Comparison of ENCODE assay signal across 1 cellular context in the genomic region with DNA sequence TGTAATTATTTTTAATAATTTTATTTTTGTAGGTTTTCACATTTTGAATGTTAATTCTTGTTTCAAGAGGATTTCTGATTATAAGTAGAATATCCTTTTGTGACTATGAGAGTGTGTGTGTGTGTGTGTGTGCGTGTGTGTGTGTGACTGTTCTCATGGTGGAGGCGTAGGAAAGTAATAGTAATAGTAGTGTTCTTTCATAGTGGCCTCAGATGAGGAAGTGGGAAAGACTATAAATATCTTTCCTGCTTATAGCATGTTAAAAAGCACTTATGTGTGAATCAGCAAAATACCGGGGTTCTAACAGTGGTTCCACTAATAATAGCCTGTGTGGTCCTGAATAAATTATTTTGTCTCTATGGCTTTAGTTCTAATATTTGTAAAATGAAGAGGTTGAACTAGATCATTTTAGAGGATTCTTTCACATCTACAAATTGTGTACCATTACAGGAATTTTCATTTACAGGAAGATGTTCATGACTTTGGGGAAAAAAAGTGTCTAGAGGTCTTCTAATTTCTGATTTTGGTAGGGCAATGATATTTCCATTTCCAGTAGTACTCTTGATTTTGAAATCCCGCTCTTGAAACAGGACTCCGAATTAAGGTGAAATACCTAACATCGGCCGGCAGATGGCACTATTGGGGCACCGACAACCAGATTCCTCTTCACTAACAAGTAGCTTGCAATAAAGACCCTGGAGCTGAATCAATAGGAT.
A peak's percentile ranks its signal among the peaks of the same experiment; 100 is the strongest.
TF ChIP-seq lines count a peak whose summit lies in the region.

No MANE protein-coding gene starts in this region.

TF ChIP-seq in GM12878, 131 proteins besides CTCF, POLR2A, EP300 and RAD21 (continued from another document and continues in another):
- TF ChIP-seq, protein P1, sequence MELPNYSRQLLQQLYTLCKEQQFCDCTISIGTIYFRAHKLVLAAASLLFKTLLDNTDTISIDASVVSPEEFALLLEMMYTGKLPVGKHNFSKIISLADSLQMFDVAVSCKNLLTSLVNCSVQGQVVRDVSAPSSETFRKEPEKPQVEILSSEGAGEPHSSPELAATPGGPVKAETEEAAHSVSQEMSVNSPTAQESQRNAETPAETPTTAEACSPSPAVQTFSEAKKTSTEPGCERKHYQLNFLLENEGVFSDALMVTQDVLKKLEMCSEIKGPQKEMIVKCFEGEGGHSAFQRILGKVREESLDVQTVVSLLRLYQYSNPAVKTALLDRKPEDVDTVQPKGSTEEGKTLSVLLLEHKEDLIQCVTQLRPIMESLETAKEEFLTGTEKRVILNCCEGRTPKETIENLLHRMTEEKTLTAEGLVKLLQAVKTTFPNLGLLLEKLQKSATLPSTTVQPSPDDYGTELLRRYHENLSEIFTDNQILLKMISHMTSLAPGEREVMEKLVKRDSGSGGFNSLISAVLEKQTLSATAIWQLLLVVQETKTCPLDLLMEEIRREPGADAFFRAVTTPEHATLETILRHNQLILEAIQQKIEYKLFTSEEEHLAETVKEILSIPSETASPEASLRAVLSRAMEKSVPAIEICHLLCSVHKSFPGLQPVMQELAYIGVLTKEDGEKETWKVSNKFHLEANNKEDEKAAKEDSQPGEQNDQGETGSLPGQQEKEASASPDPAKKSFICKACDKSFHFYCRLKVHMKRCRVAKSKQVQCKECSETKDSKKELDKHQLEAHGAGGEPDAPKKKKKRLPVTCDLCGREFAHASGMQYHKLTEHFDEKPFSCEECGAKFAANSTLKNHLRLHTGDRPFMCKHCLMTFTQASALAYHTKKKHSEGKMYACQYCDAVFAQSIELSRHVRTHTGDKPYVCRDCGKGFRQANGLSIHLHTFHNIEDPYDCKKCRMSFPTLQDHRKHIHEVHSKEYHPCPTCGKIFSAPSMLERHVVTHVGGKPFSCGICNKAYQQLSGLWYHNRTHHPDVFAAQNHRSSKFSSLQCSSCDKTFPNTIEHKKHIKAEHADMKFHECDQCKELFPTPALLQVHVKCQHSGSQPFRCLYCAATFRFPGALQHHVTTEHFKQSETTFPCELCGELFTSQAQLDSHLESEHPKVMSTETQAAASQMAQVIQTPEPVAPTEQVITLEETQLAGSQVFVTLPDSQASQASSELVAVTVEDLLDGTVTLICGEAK (IDR thresholded peaks at IDR 0.05; ENCODE audit: borderline replicate concordance): no peak; the same call in 1 of the 2 replicates
- no peak for TF ChIP-seq ESRRA (IDR thresholded peaks at IDR 0.05; ENCODE audit: low read length)
- TF ChIP-seq, protein P2, sequence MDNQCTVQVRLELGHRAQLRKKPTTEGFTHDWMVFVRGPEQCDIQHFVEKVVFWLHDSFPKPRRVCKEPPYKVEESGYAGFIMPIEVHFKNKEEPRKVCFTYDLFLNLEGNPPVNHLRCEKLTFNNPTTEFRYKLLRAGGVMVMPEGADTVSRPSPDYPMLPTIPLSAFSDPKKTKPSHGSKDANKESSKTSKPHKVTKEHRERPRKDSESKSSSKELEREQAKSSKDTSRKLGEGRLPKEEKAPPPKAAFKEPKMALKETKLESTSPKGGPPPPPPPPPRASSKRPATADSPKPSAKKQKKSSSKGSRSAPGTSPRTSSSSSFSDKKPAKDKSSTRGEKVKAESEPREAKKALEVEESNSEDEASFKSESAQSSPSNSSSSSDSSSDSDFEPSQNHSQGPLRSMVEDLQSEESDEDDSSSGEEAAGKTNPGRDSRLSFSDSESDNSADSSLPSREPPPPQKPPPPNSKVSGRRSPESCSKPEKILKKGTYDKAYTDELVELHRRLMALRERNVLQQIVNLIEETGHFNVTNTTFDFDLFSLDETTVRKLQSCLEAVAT (IDR thresholded peaks at IDR 0.05): peak; percentile 40; the same call in 1 of the 2 replicates
- no peak; the same call in none of the 2 replicates for TF ChIP-seq PML (IDR thresholded peaks at IDR 0.05; ENCODE audit: low read length)
- TF ChIP-seq BCL11A (IDR thresholded peaks at IDR 0.05; ENCODE audit: low read depth, low read length): peak; percentile 87
- TF ChIP-seq TAF1 (IDR thresholded peaks at IDR 0.05; ENCODE audit: borderline replicate concordance, low read depth, low read length): no peak
- TF ChIP-seq, protein P3, sequence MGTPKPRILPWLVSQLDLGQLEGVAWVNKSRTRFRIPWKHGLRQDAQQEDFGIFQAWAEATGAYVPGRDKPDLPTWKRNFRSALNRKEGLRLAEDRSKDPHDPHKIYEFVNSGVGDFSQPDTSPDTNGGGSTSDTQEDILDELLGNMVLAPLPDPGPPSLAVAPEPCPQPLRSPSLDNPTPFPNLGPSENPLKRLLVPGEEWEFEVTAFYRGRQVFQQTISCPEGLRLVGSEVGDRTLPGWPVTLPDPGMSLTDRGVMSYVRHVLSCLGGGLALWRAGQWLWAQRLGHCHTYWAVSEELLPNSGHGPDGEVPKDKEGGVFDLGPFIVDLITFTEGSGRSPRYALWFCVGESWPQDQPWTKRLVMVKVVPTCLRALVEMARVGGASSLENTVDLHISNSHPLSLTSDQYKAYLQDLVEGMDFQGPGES (IDR thresholded peaks at IDR 0.05): no peak
- TF ChIP-seq SMAD1 (IDR thresholded peaks at IDR 0.05; ENCODE audit: low read depth, partially characterized antibody): no peak
- TF ChIP-seq, protein P4, sequence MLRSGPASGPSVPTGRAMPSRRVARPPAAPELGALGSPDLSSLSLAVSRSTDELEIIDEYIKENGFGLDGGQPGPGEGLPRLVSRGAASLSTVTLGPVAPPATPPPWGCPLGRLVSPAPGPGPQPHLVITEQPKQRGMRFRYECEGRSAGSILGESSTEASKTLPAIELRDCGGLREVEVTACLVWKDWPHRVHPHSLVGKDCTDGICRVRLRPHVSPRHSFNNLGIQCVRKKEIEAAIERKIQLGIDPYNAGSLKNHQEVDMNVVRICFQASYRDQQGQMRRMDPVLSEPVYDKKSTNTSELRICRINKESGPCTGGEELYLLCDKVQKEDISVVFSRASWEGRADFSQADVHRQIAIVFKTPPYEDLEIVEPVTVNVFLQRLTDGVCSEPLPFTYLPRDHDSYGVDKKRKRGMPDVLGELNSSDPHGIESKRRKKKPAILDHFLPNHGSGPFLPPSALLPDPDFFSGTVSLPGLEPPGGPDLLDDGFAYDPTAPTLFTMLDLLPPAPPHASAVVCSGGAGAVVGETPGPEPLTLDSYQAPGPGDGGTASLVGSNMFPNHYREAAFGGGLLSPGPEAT (IDR thresholded peaks at IDR 0.05; ENCODE audit: low read depth): peak; percentile 81
- TF ChIP-seq SPI1 (IDR thresholded peaks at IDR 0.05; ENCODE audit: borderline replicate concordance, insufficient read depth, low read depth, low read length): peak; percentile 95
- TF ChIP-seq MTA3 (IDR thresholded peaks at IDR 0.05; ENCODE audit: borderline replicate concordance, low read length): peak; percentile 85; the same call in 1 of the 2 replicates
- no peak for TF ChIP-seq FOXK2 (IDR thresholded peaks at IDR 0.05)
- no peak for TF ChIP-seq KDM1A (IDR thresholded peaks at IDR 0.05; ENCODE audit: borderline replicate concordance)
- TF ChIP-seq EED (IDR thresholded peaks at IDR 0.05; ENCODE audit: low read depth): peak; percentile 72; the same call in 1 of the 2 replicates
- TF ChIP-seq NR2C1 (IDR thresholded peaks at IDR 0.05): no peak
- TF ChIP-seq FOS (IDR thresholded peaks at IDR 0.05; ENCODE audit: borderline replicate concordance, extremely low read depth, insufficient read length): no peak
- no peak for TF ChIP-seq ZNF274 (IDR thresholded peaks at IDR 0.05; ENCODE audit: insufficient read depth, insufficient read length)
- TF ChIP-seq DPF2 (IDR thresholded peaks at IDR 0.05): peak; percentile 64; the same call in 1 of the 2 replicates
- no peak for TF ChIP-seq NFXL1 (IDR thresholded peaks at IDR 0.05; ENCODE audit: borderline replicate concordance)
- TF ChIP-seq POLR2AphosphoS5 (IDR thresholded peaks at IDR 0.05; ENCODE audit: low read length): no peak
- TF ChIP-seq NRF1 (conservative IDR thresholded peaks at IDR 0.05; ENCODE audit: low read depth, low read length): no peak
- no peak for TF ChIP-seq GATAD2B (conservative IDR thresholded peaks at IDR 0.05; ENCODE audit: low read depth)
- no peak for TF ChIP-seq HCFC1 (IDR thresholded peaks at IDR 0.05; ENCODE audit: low read length)
- no peak for TF ChIP-seq BRCA1 (IDR thresholded peaks at IDR 0.05; ENCODE audit: low read depth, low read length)
- TF ChIP-seq SP1 (IDR thresholded peaks at IDR 0.05; ENCODE audit: low read depth, low read length): peak; percentile 35
- TF ChIP-seq CHD2 (IDR thresholded peaks at IDR 0.05; ENCODE audit: borderline replicate concordance, low read depth, low read length): no peak
- TF ChIP-seq, protein P5, sequence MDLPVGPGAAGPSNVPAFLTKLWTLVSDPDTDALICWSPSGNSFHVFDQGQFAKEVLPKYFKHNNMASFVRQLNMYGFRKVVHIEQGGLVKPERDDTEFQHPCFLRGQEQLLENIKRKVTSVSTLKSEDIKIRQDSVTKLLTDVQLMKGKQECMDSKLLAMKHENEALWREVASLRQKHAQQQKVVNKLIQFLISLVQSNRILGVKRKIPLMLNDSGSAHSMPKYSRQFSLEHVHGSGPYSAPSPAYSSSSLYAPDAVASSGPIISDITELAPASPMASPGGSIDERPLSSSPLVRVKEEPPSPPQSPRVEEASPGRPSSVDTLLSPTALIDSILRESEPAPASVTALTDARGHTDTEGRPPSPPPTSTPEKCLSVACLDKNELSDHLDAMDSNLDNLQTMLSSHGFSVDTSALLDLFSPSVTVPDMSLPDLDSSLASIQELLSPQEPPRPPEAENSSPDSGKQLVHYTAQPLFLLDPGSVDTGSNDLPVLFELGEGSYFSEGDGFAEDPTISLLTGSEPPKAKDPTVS (IDR thresholded peaks at IDR 0.05; ENCODE audit: low read depth, low read length): no peak
- peak; percentile 59; the same call in 1 of the 2 replicates for TF ChIP-seq SMC3 (IDR thresholded peaks at IDR 0.05; ENCODE audit: borderline replicate concordance, low read length)
- TF ChIP-seq MEF2B (IDR thresholded peaks at IDR 0.05; ENCODE audit: partially characterized antibody, poor library complexity, severe bottlenecking): peak; percentile 95
- no peak for TF ChIP-seq SMAD5 (IDR thresholded peaks at IDR 0.05; ENCODE audit: low read depth)
- peak; percentile 73; the same call in 1 of the 2 replicates for TF ChIP-seq STAT3 (IDR thresholded peaks at IDR 0.05; ENCODE audit: low read depth, low read length)
- TF ChIP-seq, protein P6, sequence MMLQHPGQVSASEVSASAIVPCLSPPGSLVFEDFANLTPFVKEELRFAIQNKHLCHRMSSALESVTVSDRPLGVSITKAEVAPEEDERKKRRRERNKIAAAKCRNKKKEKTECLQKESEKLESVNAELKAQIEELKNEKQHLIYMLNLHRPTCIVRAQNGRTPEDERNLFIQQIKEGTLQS (IDR thresholded peaks at IDR 0.05; ENCODE audit: borderline replicate concordance, extremely low read depth, low read depth, low read length): no peak
- no peak for TF ChIP-seq SIN3A (IDR thresholded peaks at IDR 0.05; ENCODE audit: low read depth, low read length)
- no peak for TF ChIP-seq RELA (IDR thresholded peaks at IDR 0.05; ENCODE audit: borderline replicate concordance, partially characterized antibody)
- TF ChIP-seq, protein P7, sequence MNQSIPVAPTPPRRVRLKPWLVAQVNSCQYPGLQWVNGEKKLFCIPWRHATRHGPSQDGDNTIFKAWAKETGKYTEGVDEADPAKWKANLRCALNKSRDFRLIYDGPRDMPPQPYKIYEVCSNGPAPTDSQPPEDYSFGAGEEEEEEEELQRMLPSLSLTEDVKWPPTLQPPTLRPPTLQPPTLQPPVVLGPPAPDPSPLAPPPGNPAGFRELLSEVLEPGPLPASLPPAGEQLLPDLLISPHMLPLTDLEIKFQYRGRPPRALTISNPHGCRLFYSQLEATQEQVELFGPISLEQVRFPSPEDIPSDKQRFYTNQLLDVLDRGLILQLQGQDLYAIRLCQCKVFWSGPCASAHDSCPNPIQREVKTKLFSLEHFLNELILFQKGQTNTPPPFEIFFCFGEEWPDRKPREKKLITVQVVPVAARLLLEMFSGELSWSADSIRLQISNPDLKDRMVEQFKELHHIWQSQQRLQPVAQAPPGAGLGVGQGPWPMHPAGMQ (IDR thresholded peaks at IDR 0.05; ENCODE audit: borderline replicate concordance): no peak
- peak; percentile 92 for TF ChIP-seq FOXM1 (IDR thresholded peaks at IDR 0.05; ENCODE audit: low read depth, low read length)
- TF ChIP-seq POLR2AphosphoS2 (IDR thresholded peaks at IDR 0.05; ENCODE audit: low read depth, low read length): no peak
- TF ChIP-seq, protein P8, sequence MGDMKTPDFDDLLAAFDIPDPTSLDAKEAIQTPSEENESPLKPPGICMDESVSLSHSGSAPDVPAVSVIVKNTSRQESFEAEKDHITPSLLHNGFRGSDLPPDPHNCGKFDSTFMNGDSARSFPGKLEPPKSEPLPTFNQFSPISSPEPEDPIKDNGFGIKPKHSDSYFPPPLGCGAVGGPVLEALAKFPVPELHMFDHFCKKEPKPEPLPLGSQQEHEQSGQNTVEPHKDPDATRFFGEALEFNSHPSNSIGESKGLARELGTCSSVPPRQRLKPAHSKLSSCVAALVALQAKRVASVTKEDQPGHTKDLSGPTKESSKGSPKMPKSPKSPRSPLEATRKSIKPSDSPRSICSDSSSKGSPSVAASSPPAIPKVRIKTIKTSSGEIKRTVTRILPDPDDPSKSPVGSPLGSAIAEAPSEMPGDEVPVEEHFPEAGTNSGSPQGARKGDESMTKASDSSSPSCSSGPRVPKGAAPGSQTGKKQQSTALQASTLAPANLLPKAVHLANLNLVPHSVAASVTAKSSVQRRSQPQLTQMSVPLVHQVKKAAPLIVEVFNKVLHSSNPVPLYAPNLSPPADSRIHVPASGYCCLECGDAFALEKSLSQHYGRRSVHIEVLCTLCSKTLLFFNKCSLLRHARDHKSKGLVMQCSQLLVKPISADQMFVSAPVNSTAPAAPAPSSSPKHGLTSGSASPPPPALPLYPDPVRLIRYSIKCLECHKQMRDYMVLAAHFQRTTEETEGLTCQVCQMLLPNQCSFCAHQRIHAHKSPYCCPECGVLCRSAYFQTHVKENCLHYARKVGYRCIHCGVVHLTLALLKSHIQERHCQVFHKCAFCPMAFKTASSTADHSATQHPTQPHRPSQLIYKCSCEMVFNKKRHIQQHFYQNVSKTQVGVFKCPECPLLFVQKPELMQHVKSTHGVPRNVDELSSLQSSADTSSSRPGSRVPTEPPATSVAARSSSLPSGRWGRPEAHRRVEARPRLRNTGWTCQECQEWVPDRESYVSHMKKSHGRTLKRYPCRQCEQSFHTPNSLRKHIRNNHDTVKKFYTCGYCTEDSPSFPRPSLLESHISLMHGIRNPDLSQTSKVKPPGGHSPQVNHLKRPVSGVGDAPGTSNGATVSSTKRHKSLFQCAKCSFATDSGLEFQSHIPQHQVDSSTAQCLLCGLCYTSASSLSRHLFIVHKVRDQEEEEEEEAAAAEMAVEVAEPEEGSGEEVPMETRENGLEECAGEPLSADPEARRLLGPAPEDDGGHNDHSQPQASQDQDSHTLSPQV (IDR thresholded peaks at IDR 0.05): no peak
- no peak for TF ChIP-seq MXI1 (IDR thresholded peaks at IDR 0.05; ENCODE audit: low read depth, low read length)
- TF ChIP-seq ZSCAN29 (IDR thresholded peaks at IDR 0.05): no peak
- TF ChIP-seq CHD4 (IDR thresholded peaks at IDR 0.05): no peak
- TF ChIP-seq, protein P9, sequence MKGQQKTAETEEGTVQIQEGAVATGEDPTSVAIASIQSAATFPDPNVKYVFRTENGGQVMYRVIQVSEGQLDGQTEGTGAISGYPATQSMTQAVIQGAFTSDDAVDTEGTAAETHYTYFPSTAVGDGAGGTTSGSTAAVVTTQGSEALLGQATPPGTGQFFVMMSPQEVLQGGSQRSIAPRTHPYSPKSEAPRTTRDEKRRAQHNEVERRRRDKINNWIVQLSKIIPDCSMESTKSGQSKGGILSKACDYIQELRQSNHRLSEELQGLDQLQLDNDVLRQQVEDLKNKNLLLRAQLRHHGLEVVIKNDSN (IDR thresholded peaks at IDR 0.05; ENCODE audit: borderline replicate concordance, extremely low read length, insufficient read depth, low read depth, low read length): no peak
- 0 out of 4 replicates have a peak, but pooled peaks of 1 of the 2 experiments have one; percentile 28 for TF ChIP-seq CEBPB (IDR thresholded peaks at IDR 0.05; ENCODE audit: borderline replicate concordance in 1 of 2, low read depth in 2 of 2, low read length in 2 of 2)
